ENCODE assay signal across 18 cellular contexts in the genomic region with DNA sequence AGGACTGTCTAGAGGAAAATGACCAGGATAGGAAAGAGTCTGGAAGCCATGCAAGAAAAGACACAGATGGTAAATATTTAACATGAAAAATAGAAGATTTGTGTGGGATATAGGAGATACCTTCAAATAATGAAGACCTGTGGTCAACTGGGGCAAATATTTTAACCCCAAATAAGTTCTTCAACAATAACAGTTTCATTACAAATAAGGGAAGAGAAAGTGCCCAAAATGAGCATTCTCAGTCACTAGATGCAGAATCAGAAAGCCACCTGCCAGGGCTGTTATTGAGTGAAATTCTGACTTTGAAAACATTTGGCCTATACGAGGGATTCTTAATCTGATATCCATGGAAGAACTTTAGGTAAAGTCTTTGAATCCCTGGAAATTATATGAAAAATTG.
DNase-seq lines count a peak whose midpoint lies in the region; ATAC-seq and TF ChIP-seq lines count a peak whose summit lies in the region.
"Had no signal": no experiment of that assay in that cellular context is flagged by ENCODE, and none has a peak within 500 bp of the region (broad histone marks: within the 10 kb centered on the region; RNA-seq: fewer than 3 reads in every experiment).

No MANE protein-coding gene starts in this region.

- no TSS peak for BruUV-seq in MCF 10A (replicated peaks; lab: Mats Ljungman, UMichigan)

- intact Hi-C loops in MCF 10A (cut with micrococcal nuclease) = no loop called here
- intact Hi-C loops in psoas muscle (cut with DNase I) = no loop called here

- no peaks in the 10 kb centered on the region for H3K27me3 ChIP-seq in psoas muscle (ENCODE audit: insufficient read depth in 3 of 3, low read length in 2 of 3)
- H3K27me3 ChIP-seq: pancreas, suprapubic skin had no signal

- no peak for TF ChIP-seq CTCF in MCF 10A (IDR thresholded peaks at IDR 0.05; ENCODE audit: unreplicated experiment)
- TF ChIP-seq CTCF in psoas muscle (IDR thresholded peaks at IDR 0.05) = no peak

- H3K27ac Mint-ChIP-seq in stimulated activated naive CD8-positive, alpha-beta T cell treated with anti-CD3 and anti-CD28 coated beads, Interleukin-15, Interleukin-2, amounts not matched to agents 100 ng/mL and 50 ng/mL, for 24 hours = peak overlapping the region; percentile 89
- no peak overlapping the region for H3K27ac Mint-ChIP-seq in stimulated activated naive CD8-positive, alpha-beta T cell treated with anti-CD3 and anti-CD28 coated beads, Interleukin-15, amount 100 ng/mL, for 72 hours
- no peak overlapping the region for H3K27ac Mint-ChIP-seq in MCF 10A (ENCODE audit: low read depth, unreplicated experiment)
- H3K27ac Mint-ChIP-seq: dendritic cell treated with granulocyte-macrophage colony-stimulating factor and Interleukin-4, amounts not matched to agents 40 ng/mL and 50 ng/mL, for 4 days; H9 had no signal

- no peaks in the 10 kb centered on the region for H3K27me3 Mint-ChIP-seq in stimulated activated naive CD8-positive, alpha-beta T cell treated with anti-CD3 and anti-CD28 coated beads, Interleukin-15, Interleukin-2, amounts not matched to agents 100 ng/mL and 50 ng/mL, for 24 hours
- H3K27me3 Mint-ChIP-seq in stimulated activated naive CD8-positive, alpha-beta T cell treated with anti-CD3 and anti-CD28 coated beads, Interleukin-15, amount 100 ng/mL, for 72 hours = no peaks in the 10 kb centered on the region
- H3K27me3 Mint-ChIP-seq in MCF 10A (ENCODE audit: insufficient read depth, unreplicated experiment) = no peaks in the 10 kb centered on the region
- H3K27me3 Mint-ChIP-seq: dendritic cell treated with granulocyte-macrophage colony-stimulating factor and Interleukin-4, amounts not matched to agents 40 ng/mL and 50 ng/mL, for 4 days had no signal

- POLR2A ChIA-PET in MCF 10A (lab: Yijun Ruan, JAX) = no interaction called here

- no peak overlapping the region for H3K27ac ChIP-seq in psoas muscle
- H3K27ac ChIP-seq: left ventricle myocardium inferior, pancreas, suprapubic skin had no signal

- ATAC-seq in stimulated activated naive CD8-positive, alpha-beta T cell treated with anti-CD3 and anti-CD28 coated beads, Interleukin-15, amount 100 ng/mL, for 72 hours = no peak
- ATAC-seq in HG02610 (IDR thresholded peaks at IDR 0.05; ENCODE audit: unreplicated experiment) (peak; percentile 37), HG03457 (IDR thresholded peaks at IDR 0.05; ENCODE audit: unreplicated experiment) (peak; percentile 42), psoas muscle (no peak)
- ATAC-seq: pancreas had no signal

- no peaks in the 10 kb centered on the region for H3K36me3 Mint-ChIP-seq in stimulated activated naive CD8-positive, alpha-beta T cell treated with anti-CD3 and anti-CD28 coated beads, Interleukin-15, Interleukin-2, amounts not matched to agents 100 ng/mL and 50 ng/mL, for 24 hours (ENCODE audit: low read depth)
- H3K36me3 Mint-ChIP-seq in MCF 10A (ENCODE audit: insufficient read depth, unreplicated experiment) = no peaks in the 10 kb centered on the region

- no peak for DNase-seq in stimulated activated naive CD8-positive, alpha-beta T cell treated with anti-CD3 and anti-CD28 coated beads, Interleukin-15, amount 100 ng/mL, for 72 hours
- DNase-seq in NCI-H748 (lab: John Stamatoyannopoulos, UW; ENCODE audit: unreplicated experiment) (no peak), MCF 10A (ENCODE audit: unreplicated experiment) (no peak), hippocampal formation (lab: John Stamatoyannopoulos, UW) (no peak), psoas muscle (no peak)
- DNase-seq: activated gamma-delta T cell treated with Interleukin-2 at 50 U/mL for 16 hours; foreskin melanocyte; H9; left ventricle myocardium inferior; NCI-H2171; pancreas; SHP77 treated with DMSO at 0.1 percent for 48 hours; stimulated activated CD4-positive, alpha-beta T cell treated with anti-CD3 and anti-CD28 coated beads, Interleukin-4, amount 100 ng/mL, for 24 hours had no signal

- H3K4me1 ChIP-seq in psoas muscle = peaks cover 36% of the 10 kb centered on the region
- H3K4me1 ChIP-seq: suprapubic skin had no signal

- H3K4me3 Mint-ChIP-seq in stimulated activated naive CD8-positive, alpha-beta T cell treated with anti-CD3 and anti-CD28 coated beads, Interleukin-15, Interleukin-2, amounts not matched to agents 100 ng/mL and 50 ng/mL, for 24 hours = no peak overlapping the region
- H3K4me3 Mint-ChIP-seq in stimulated activated naive CD8-positive, alpha-beta T cell treated with anti-CD3 and anti-CD28 coated beads, Interleukin-15, amount 100 ng/mL, for 72 hours = no peak overlapping the region
- no peak overlapping the region for H3K4me3 Mint-ChIP-seq in MCF 10A (ENCODE audit: unreplicated experiment)
- H3K4me3 Mint-ChIP-seq: dendritic cell treated with granulocyte-macrophage colony-stimulating factor and Interleukin-4, amounts not matched to agents 40 ng/mL and 50 ng/mL, for 4 days; H9 had no signal

- H3K36me3 ChIP-seq in psoas muscle (ENCODE audit: insufficient read depth in 1 of 2, low read depth in 1 of 2) = no peaks in the 10 kb centered on the region
- H3K36me3 ChIP-seq: left ventricle myocardium inferior, pancreas, suprapubic skin had no signal

- no peaks in the 10 kb centered on the region for H3K9me3 ChIP-seq in psoas muscle
- H3K9me3 ChIP-seq: pancreas, suprapubic skin had no signal

- H3K4me1 Mint-ChIP-seq in stimulated activated naive CD8-positive, alpha-beta T cell treated with anti-CD3 and anti-CD28 coated beads, Interleukin-15, Interleukin-2, amounts not matched to agents 100 ng/mL and 50 ng/mL, for 24 hours (ENCODE audit: low read depth) = peaks cover 61% of the 10 kb centered on the region
- peaks cover 34% of the 10 kb centered on the region for H3K4me1 Mint-ChIP-seq in stimulated activated naive CD8-positive, alpha-beta T cell treated with anti-CD3 and anti-CD28 coated beads, Interleukin-15, amount 100 ng/mL, for 72 hours
- H3K4me1 Mint-ChIP-seq in MCF 10A (ENCODE audit: insufficient read depth, unreplicated experiment) = peaks cover 10% of the 10 kb centered on the region

- WGBS in psoas muscle, 3 donors = 65 to 85% (median 74%) methylated on average over 1 of the region's 1 CpG

- no peak overlapping the region for H3K4me3 ChIP-seq in psoas muscle
- H3K4me3 ChIP-seq: left ventricle myocardium inferior, pancreas, suprapubic skin had no signal

- peaks cover 6% of the 10 kb centered on the region for H3K9me3 Mint-ChIP-seq in stimulated activated naive CD8-positive, alpha-beta T cell treated with anti-CD3 and anti-CD28 coated beads, Interleukin-15, Interleukin-2, amounts not matched to agents 100 ng/mL and 50 ng/mL, for 24 hours
- H3K9me3 Mint-ChIP-seq in stimulated activated naive CD8-positive, alpha-beta T cell treated with anti-CD3 and anti-CD28 coated beads, Interleukin-15, amount 100 ng/mL, for 72 hours = no peaks in the 10 kb centered on the region
- no peaks in the 10 kb centered on the region for H3K9me3 Mint-ChIP-seq in MCF 10A (ENCODE audit: unreplicated experiment)
- H3K9me3 Mint-ChIP-seq: dendritic cell treated with granulocyte-macrophage colony-stimulating factor and Interleukin-4, amounts not matched to agents 40 ng/mL and 50 ng/mL, for 4 days had no signal

- CTCF ChIA-PET in MCF 10A (lab: Yijun Ruan, JAX) = no interaction called here

Comparison
In these comparisons a context has a peak if more than half of its experiments do, and no peak if none do; other contexts are left out.
1. ATAC-seq: peak in HG02610 (single experiment) and HG03457 (single experiment); none in stimulated activated naive CD8-positive, alpha-beta T cell treated with anti-CD3 and anti-CD28 coated beads, Interleukin-15, amount 100 ng/mL, for 72 hours (single experiment) and psoas muscle (0 of 4).